1 cellular context compared by ENCODE assay signal in the genomic region with DNA sequence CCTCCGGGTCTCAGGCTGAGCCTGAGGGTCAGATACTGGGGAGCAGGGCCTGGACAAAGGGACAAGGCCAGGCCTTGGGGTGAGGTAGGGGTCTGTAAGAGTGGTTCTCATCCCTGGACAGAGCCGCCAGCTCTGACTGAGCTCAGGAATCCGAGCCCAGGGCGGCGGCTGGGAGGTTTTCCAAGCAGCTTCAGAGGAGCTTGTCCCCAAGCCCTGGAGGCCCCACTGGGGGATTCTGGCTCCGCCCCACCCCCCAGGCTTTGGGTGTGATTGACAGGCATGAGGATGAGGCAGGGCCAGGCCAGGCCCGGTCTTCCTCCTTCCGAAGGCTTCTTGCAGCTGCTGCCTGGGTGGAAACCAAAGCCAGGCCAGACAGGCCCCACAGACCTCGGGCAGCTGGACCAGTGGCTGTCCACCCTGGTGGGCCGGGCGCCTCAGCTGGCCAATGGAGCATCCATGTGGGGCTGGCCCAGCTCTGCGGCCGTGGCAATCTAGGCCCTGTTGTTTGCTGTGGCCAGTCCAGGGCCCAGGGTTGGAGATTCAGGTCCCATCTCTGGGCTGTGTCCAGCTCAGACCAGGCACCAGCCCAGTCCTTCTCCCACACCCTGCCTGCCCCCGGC.
TF ChIP-seq lines count a peak whose summit lies in the region.

No MANE protein-coding gene starts in this region.

TF ChIP-seq in GM23338, 12 proteins besides CTCF, POLR2A, EP300 and RAD21 (continued from another document):
- TF ChIP-seq, protein P1, sequence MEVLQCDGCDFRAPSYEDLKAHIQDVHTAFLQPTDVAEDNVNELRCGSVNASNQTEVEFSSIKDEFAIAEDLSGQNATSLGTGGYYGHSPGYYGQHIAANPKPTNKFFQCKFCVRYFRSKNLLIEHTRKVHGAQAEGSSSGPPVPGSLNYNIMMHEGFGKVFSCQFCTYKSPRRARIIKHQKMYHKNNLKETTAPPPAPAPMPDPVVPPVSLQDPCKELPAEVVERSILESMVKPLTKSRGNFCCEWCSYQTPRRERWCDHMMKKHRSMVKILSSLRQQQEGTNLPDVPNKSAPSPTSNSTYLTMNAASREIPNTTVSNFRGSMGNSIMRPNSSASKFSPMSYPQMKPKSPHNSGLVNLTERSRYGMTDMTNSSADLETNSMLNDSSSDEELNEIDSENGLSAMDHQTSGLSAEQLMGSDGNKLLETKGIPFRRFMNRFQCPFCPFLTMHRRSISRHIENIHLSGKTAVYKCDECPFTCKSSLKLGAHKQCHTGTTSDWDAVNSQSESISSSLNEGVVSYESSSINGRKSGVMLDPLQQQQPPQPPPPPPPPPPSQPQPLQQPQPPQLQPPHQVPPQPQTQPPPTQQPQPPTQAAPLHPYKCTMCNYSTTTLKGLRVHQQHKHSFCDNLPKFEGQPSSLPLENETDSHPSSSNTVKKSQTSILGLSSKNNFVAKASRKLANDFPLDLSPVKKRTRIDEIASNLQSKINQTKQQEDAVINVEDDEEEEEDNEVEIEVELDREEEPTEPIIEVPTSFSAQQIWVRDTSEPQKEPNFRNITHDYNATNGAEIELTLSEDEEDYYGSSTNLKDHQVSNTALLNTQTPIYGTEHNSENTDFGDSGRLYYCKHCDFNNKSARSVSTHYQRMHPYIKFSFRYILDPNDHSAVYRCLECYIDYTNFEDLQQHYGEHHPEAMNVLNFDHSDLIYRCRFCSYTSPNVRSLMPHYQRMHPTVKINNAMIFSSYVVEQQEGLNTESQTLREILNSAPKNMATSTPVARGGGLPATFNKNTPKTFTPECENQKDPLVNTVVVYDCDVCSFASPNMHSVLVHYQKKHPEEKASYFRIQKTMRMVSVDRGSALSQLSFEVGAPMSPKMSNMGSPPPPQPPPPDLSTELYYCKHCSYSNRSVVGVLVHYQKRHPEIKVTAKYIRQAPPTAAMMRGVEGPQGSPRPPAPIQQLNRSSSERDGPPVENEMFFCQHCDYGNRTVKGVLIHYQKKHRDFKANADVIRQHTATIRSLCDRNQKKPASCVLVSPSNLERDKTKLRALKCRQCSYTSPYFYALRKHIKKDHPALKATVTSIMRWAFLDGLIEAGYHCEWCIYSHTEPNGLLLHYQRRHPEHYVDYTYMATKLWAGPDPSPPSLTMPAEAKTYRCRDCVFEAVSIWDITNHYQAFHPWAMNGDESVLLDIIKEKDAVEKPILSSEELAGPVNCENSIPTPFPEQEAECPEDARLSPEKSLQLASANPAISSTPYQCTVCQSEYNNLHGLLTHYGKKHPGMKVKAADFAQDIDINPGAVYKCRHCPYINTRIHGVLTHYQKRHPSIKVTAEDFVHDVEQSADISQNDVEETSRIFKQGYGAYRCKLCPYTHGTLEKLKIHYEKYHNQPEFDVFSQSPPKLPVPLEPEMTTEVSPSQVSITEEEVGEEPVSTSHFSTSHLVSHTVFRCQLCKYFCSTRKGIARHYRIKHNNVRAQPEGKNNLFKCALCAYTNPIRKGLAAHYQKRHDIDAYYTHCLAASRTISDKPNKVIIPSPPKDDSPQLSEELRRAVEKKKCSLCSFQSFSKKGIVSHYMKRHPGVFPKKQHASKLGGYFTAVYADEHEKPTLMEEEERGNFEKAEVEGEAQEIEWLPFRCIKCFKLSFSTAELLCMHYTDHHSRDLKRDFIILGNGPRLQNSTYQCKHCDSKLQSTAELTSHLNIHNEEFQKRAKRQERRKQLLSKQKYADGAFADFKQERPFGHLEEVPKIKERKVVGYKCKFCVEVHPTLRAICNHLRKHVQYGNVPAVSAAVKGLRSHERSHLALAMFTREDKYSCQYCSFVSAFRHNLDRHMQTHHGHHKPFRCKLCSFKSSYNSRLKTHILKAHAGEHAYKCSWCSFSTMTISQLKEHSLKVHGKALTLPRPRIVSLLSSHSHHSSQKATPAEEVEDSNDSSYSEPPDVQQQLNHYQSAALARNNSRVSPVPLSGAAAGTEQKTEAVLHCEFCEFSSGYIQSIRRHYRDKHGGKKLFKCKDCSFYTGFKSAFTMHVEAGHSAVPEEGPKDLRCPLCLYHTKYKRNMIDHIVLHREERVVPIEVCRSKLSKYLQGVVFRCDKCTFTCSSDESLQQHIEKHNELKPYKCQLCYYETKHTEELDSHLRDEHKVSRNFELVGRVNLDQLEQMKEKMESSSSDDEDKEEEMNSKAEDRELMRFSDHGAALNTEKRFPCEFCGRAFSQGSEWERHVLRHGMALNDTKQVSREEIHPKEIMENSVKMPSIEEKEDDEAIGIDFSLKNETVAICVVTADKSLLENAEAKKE (CRISPR knock-in tag; IDR thresholded peaks at IDR 0.05), result no peak
- TF ChIP-seq ZNF114 (CRISPR knock-in tag; IDR thresholded peaks at IDR 0.05) (no peak), POLR2AphosphoS5 (IDR thresholded peaks at IDR 0.05; ENCODE audit: low read depth) (no peak), NANOG (IDR thresholded peaks at IDR 0.05; ENCODE audit: borderline replicate concordance) (no peak)
- TF ChIP-seq, protein P2, sequence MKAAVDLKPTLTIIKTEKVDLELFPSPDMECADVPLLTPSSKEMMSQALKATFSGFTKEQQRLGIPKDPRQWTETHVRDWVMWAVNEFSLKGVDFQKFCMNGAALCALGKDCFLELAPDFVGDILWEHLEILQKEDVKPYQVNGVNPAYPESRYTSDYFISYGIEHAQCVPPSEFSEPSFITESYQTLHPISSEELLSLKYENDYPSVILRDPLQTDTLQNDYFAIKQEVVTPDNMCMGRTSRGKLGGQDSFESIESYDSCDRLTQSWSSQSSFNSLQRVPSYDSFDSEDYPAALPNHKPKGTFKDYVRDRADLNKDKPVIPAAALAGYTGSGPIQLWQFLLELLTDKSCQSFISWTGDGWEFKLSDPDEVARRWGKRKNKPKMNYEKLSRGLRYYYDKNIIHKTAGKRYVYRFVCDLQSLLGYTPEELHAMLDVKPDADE (IDR thresholded peaks at IDR 0.05), result no peak
